In genomic region chr15:33852570-33852969, GRCh38 we compare ENCODE assay signal across 13 cellular contexts.
DNase-seq lines count a peak whose midpoint lies in the region; FAIRE-seq and TF ChIP-seq lines count a peak whose summit lies in the region.
"Had no signal": no experiment of that assay in that cellular context is flagged by ENCODE, and none has a peak within 500 bp of the region (broad histone marks: within the 10 kb centered on the region; RNA-seq: fewer than 3 reads in every experiment).

No MANE protein-coding gene starts in this region.

- H3K36me3 ChIP-seq in bronchial epithelial cell (ENCODE audit: control insufficient read depth, insufficient read depth, low read length) = peaks cover 1% of the 10 kb centered on the region
- no peaks in the 10 kb centered on the region for H3K36me3 ChIP-seq in BE2C

- H3K27me3 ChIP-seq in bronchial epithelial cell (ENCODE audit: control insufficient read depth, insufficient read depth, low read length) = no peaks in the 10 kb centered on the region
- no peaks in the 10 kb centered on the region for H3K27me3 ChIP-seq in BE2C
- H3K27me3 ChIP-seq: stomach had no signal

- H3K4me3 ChIP-seq in bronchial epithelial cell (ENCODE audit: low read depth, low read length) = no peak overlapping the region
- no peak overlapping the region for H3K4me3 ChIP-seq in BE2C (ENCODE audit: low read depth, low read length)
- H3K4me3 ChIP-seq: stomach had no signal

- DNase-seq in EH (ENCODE audit: low read depth) (peak; percentile 81), NCI-H226 (peak; percentile 48), bronchial epithelial cell (ENCODE audit: low read depth) (peak; percentile 43), myocyte (ENCODE audit: low read depth) (peak; percentile 20), NCI-H2107 (lab: John Stamatoyannopoulos, UW) (no peak), BE2C (no peak)
- no peak for DNase-seq in activated CD4-positive, alpha-beta T cell treated with anti-CD3 and anti-CD28 coated beads, Interleukin-2, amount 50 U/mL, for 4 hours
- no peak for DNase-seq in activated T-cell treated with anti-CD3 and anti-CD28 coated beads, Interleukin-2, amount 50 U/mL, for 1 hour
- DNase-seq: activated CD4-positive, alpha-beta memory T cell treated with anti-CD3 and anti-CD28 coated beads, Interleukin-2, amount 10 ng/mL, durations not matched to agents 7 days and 5 days; activated gamma-delta T cell; central memory CD4-positive, alpha-beta T cell; NCI-H345; stomach had no signal

- FAIRE-seq in bronchial epithelial cell (lab: Jason Lieb, UNC) = peak; percentile 60

- TF ChIP-seq CTCF in bronchial epithelial cell (IDR thresholded peaks at IDR 0.05; ENCODE audit: insufficient read depth, low read length, severe bottlenecking) (no peak), BE2C (IDR thresholded peaks at IDR 0.05; ENCODE audit: low read depth, low read length) (no peak)

- no peaks in the 10 kb centered on the region for H3K9me3 ChIP-seq in BE2C
- H3K9me3 ChIP-seq: stomach had no signal

- H3K4me1 ChIP-seq in BE2C = peaks cover 8% of the 10 kb centered on the region
- H3K4me1 ChIP-seq: stomach had no signal

Comparison
In these comparisons a context has a peak if more than half of its experiments do, and no peak if none do; other contexts are left out.
1. DNase-seq: peak in EH (single experiment), NCI-H226 (single experiment), bronchial epithelial cell (single experiment) and myocyte (single experiment); none in NCI-H2107 (single experiment), BE2C (single experiment), activated CD4-positive, alpha-beta T cell treated with anti-CD3 and anti-CD28 coated beads, Interleukin-2, amount 50 U/mL, for 4 hours (0 of 2) and activated T-cell treated with anti-CD3 and anti-CD28 coated beads, Interleukin-2, amount 50 U/mL, for 1 hour (single experiment).